Comparison of ENCODE assay signal across 11 cellular contexts in genomic region chrX:2703991-2704369, GRCh38. TPM values are rescaled to one million over a fixed set of nuclear protein-coding genes. Genes with fewer than 3 reads are reported as not detected.
DNase-seq lines count a peak whose midpoint lies in the region; ATAC-seq and TF ChIP-seq lines count a peak whose summit lies in the region.
"Had no signal": no experiment of that assay in that cellular context is flagged by ENCODE, and none has a peak within 500 bp of the region (broad histone marks: within the 10 kb centered on the region; RNA-seq: fewer than 3 reads in every experiment).

No MANE protein-coding gene starts in this region.

- no peak overlapping the region for H2AFZ ChIP-seq in OCI-LY7 (ENCODE audit: low read length)

- CTCF ChIA-PET in OCI-LY7 (lab: Charles Lee; ENCODE audit: unreplicated experiment): no interaction called here

- H3K27me3 Mint-ChIP-seq in HFFc6 (ENCODE audit: insufficient read depth): peaks cover 9% of the 10 kb centered on the region
- H3K27me3 Mint-ChIP-seq: IgD-negative memory B cell had no signal

- no peaks in the 10 kb centered on the region for H3K9me3 ChIP-seq in right atrium auricular region
- no peaks in the 10 kb centered on the region for H3K9me3 ChIP-seq in OCI-LY7 (ENCODE audit: low read length)
- H3K9me3 ChIP-seq: thyroid gland had no signal

- no peak overlapping the region for H3K4me3 ChIP-seq in astrocyte of the spinal cord (ENCODE audit: low read depth, low read length)
- no peak overlapping the region for H3K4me3 ChIP-seq in right atrium auricular region
- no peak overlapping the region for H3K4me3 ChIP-seq in OCI-LY7 (ENCODE audit: low read depth, low read length, poor library complexity, severe bottlenecking)
- H3K4me3 ChIP-seq: thyroid gland had no signal

- 0 out of 2 replicates have a peak, but pooled peaks cover 5% of the 10 kb centered on the region for H4K20me1 ChIP-seq in OCI-LY7 (ENCODE audit: insufficient read depth, low read length)

- in situ Hi-C loops in astrocyte of the spinal cord (cut with HindIII; ENCODE audit: low sequenced_read_pairs): no loop called here

- H3K4me2 ChIP-seq in OCI-LY7 (ENCODE audit: low read length): no peak overlapping the region

- H3K36me3 Mint-ChIP-seq in HFFc6 (ENCODE audit: low read depth): peaks cover 60% of the 10 kb centered on the region
- peaks cover 95% of the 10 kb centered on the region for H3K36me3 Mint-ChIP-seq in stimulated activated effector memory CD8-positive, alpha-beta T cell treated with anti-CD3 and anti-CD28 coated beads, Interleukin-12 subunit alpha, Interleukin-12 subunit beta, amount 100 ng/mL, for 72 hours

- peak overlapping the region; percentile 70 for H3K27ac Mint-ChIP-seq in HFFc6
- H3K27ac Mint-ChIP-seq in stimulated activated effector memory CD8-positive, alpha-beta T cell treated with anti-CD3 and anti-CD28 coated beads, Interleukin-12 subunit alpha, Interleukin-12 subunit beta, amount 100 ng/mL, for 72 hours: peak overlapping the region; percentile 91

- no peaks in the 10 kb centered on the region for H3K9me2 ChIP-seq in OCI-LY7 (ENCODE audit: insufficient read depth, low read length)

- DNase-seq in HFFc6 (no peak), astrocyte of the spinal cord (ENCODE audit: low read depth, low spot score) (peak; percentile 57), right atrium auricular region (ENCODE audit: low spot score) (no peak), SHP77 treated with DMSO at 0.1 percent for 48 hours (lab: John Stamatoyannopoulos, UW) (no peak), DMS153 (lab: John Stamatoyannopoulos, UW) (no peak), OCI-LY7 (ENCODE audit: low spot score) (no peak)
- DNase-seq in stimulated activated effector memory CD8-positive, alpha-beta T cell treated with anti-CD3 and anti-CD28 coated beads, Interleukin-12 subunit alpha, Interleukin-12 subunit beta, amount 100 ng/mL, for 72 hours (ENCODE audit: low spot score in 2 of 2): no peak
- DNase-seq: glutamatergic neuron, thyroid gland had no signal

- H3K79me2 ChIP-seq in OCI-LY7 (ENCODE audit: insufficient read depth, low read depth, low read length): peaks cover 75% of the 10 kb centered on the region

- peaks cover 0 to 89% of the 10 kb centered on the region in 2 donors for H3K4me1 ChIP-seq in right atrium auricular region
- H3K4me1 ChIP-seq in OCI-LY7 (ENCODE audit: insufficient read depth, low read length, poor library complexity, severe bottlenecking): peaks cover 66% of the 10 kb centered on the region

- no peaks in the 10 kb centered on the region for H3K9me3 Mint-ChIP-seq in HFFc6
- peaks cover 7% of the 10 kb centered on the region for H3K9me3 Mint-ChIP-seq in stimulated activated effector memory CD8-positive, alpha-beta T cell treated with anti-CD3 and anti-CD28 coated beads, Interleukin-12 subunit alpha, Interleukin-12 subunit beta, amount 100 ng/mL, for 72 hours

- BruUV-seq in OCI-LY7 (replicated peaks; lab: Mats Ljungman, UMichigan): no TSS peak

- peak overlapping the region; percentile 9; the same call in 1 of the 2 replicates for H3K4me3 Mint-ChIP-seq in HFFc6
- peak overlapping the region; percentile 65 for H3K4me3 Mint-ChIP-seq in stimulated activated effector memory CD8-positive, alpha-beta T cell treated with anti-CD3 and anti-CD28 coated beads, Interleukin-12 subunit alpha, Interleukin-12 subunit beta, amount 100 ng/mL, for 72 hours
- H3K4me3 Mint-ChIP-seq: IgD-negative memory B cell had no signal

- H3K36me3 ChIP-seq in right atrium auricular region: no peaks in the 10 kb centered on the region
- peaks cover 25% of the 10 kb centered on the region for H3K36me3 ChIP-seq in OCI-LY7 (ENCODE audit: insufficient read depth, low read length)
- H3K36me3 ChIP-seq: thyroid gland had no signal

- H3K27me3 ChIP-seq in right atrium auricular region: no peaks in the 10 kb centered on the region
- H3K27me3 ChIP-seq: thyroid gland had no signal

- H3K27ac ChIP-seq in right atrium auricular region: peak overlapping the region; percentile 67 to 76
- no peak overlapping the region for H3K27ac ChIP-seq in OCI-LY7 (ENCODE audit: low read depth, low read length, poor library complexity, severe bottlenecking)
- H3K27ac ChIP-seq: thyroid gland had no signal

- peak; percentile 19; the same call in 1 of the 2 replicates for TF ChIP-seq CTCF in HFFc6 (IDR thresholded peaks at IDR 0.05)
- peak; percentile 58 for TF ChIP-seq CTCF in astrocyte of the spinal cord (IDR thresholded peaks at IDR 0.05; ENCODE audit: low read depth, low read length)
- peak in 1 of 2 donors; percentile 53 for TF ChIP-seq CTCF in right atrium auricular region (IDR thresholded peaks at IDR 0.05)
- TF ChIP-seq CTCF in OCI-LY7 (conservative IDR thresholded peaks at IDR 0.05; ENCODE audit: low read length): no peak

- H3K4me1 Mint-ChIP-seq in HFFc6 (ENCODE audit: low read depth): peaks cover 92% of the 10 kb centered on the region
- peaks cover 87% of the 10 kb centered on the region for H3K4me1 Mint-ChIP-seq in stimulated activated effector memory CD8-positive, alpha-beta T cell treated with anti-CD3 and anti-CD28 coated beads, Interleukin-12 subunit alpha, Interleukin-12 subunit beta, amount 100 ng/mL, for 72 hours

- POLR2A ChIA-PET in OCI-LY7 (lab: Charles Lee): no interaction called here

- ATAC-seq in stimulated activated effector memory CD8-positive, alpha-beta T cell treated with anti-CD3 and anti-CD28 coated beads, Interleukin-12 subunit alpha, Interleukin-12 subunit beta, amount 100 ng/mL, for 72 hours: no peak
- ATAC-seq in HG02763 (IDR thresholded peaks at IDR 0.05; ENCODE audit: unreplicated experiment): no peak

- intact Hi-C loops in OCI-LY7 (cut with micrococcal nuclease; ENCODE audit: unreplicated experiment): no loop called here

RNA-seq across cellular contexts. Expression of gene CD99, which starts 12.9 kb away (rescaled TPM):
- total RNA-seq in HFFc6 (2021; fragmentation: NEBNext Ultra II Directional; extraction: Animal tissue kit (Norgen Biotek cat#: 25700)): 100 to 1,000 TPM; 526 to 610 (median 584) TPM
- 100 to 1,000 TPM; 234 to 282 TPM for total RNA-seq in right atrium auricular region
- total RNA-seq in OCI-LY7 (2014; rRNA removed; shearing (Covaris generic)): 80.7 and 92.3 TPM in 2 replicates
- 117 and 119 TPM in 2 replicates for total RNA-seq in OCI-LY7 (2022)

RNA-seq across cellular contexts. Expression of gene XG, which starts 47.9 kb away (rescaled TPM):
- total RNA-seq in HFFc6 (2021; fragmentation: NEBNext Ultra II Directional; extraction: Animal tissue kit (Norgen Biotek cat#: 25700)): under 1 TPM in 5 of 6 experiments, not detected in 1; 0.07 to 0.48 (median 0.31) TPM
- total RNA-seq in right atrium auricular region (1 to 10 TPM in 1 of 2 donors, under 1 TPM in 1; 0.51 to 1.3 TPM), OCI-LY7 (2022) (not detected in 2 replicates)
- not detected in 2 replicates for total RNA-seq in OCI-LY7 (2014; rRNA removed; shearing (Covaris generic))
